Comparison of ENCODE assay signal across 1 cellular context in the genomic region with DNA sequence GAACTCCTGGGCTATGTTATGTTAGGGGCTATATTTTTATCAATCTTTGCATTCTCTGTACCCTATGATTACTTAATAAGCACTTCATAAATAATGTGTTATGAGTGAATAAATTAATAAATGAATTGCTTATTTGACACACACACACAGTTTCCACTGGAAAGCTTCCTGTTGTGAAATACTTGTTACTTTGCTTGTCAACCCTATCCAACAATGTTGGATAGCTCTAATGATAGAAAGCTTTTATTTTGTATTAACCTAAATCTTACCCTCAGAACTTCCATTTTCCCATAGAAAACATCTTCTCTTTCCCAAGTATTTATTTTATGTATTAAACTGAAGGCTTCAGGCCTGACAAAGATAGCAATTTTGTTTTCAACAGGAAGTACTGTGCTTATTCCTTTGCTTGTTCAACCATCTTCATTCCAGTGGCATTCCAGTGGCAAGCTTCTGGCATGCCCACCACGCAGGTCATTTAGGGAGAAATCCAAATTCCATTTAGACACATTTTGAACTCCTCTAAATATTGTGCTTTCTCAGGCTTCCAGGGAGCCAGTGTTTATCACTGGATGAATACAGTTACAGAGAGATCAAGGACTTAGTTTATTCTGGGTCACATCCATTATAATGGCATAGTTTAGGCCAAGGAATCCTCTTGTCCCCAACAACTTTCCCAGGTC.
TF ChIP-seq lines count a peak whose summit lies in the region.

No MANE protein-coding gene starts in this region.

TF ChIP-seq in SK-N-SH, 30 proteins besides CTCF, POLR2A, EP300 and RAD21 (continued from another document):
- TF ChIP-seq, protein P1, sequence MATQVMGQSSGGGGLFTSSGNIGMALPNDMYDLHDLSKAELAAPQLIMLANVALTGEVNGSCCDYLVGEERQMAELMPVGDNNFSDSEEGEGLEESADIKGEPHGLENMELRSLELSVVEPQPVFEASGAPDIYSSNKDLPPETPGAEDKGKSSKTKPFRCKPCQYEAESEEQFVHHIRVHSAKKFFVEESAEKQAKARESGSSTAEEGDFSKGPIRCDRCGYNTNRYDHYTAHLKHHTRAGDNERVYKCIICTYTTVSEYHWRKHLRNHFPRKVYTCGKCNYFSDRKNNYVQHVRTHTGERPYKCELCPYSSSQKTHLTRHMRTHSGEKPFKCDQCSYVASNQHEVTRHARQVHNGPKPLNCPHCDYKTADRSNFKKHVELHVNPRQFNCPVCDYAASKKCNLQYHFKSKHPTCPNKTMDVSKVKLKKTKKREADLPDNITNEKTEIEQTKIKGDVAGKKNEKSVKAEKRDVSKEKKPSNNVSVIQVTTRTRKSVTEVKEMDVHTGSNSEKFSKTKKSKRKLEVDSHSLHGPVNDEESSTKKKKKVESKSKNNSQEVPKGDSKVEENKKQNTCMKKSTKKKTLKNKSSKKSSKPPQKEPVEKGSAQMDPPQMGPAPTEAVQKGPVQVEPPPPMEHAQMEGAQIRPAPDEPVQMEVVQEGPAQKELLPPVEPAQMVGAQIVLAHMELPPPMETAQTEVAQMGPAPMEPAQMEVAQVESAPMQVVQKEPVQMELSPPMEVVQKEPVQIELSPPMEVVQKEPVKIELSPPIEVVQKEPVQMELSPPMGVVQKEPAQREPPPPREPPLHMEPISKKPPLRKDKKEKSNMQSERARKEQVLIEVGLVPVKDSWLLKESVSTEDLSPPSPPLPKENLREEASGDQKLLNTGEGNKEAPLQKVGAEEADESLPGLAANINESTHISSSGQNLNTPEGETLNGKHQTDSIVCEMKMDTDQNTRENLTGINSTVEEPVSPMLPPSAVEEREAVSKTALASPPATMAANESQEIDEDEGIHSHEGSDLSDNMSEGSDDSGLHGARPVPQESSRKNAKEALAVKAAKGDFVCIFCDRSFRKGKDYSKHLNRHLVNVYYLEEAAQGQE (IDR thresholded peaks at IDR 0.05; ENCODE audit: low read depth, low read length): no peak
- peak; percentile 6; the same call in 1 of the 2 replicates for TF ChIP-seq JUND (IDR thresholded peaks at IDR 0.05)
- TF ChIP-seq, protein P2, sequence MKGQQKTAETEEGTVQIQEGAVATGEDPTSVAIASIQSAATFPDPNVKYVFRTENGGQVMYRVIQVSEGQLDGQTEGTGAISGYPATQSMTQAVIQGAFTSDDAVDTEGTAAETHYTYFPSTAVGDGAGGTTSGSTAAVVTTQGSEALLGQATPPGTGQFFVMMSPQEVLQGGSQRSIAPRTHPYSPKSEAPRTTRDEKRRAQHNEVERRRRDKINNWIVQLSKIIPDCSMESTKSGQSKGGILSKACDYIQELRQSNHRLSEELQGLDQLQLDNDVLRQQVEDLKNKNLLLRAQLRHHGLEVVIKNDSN (IDR thresholded peaks at IDR 0.05; ENCODE audit: borderline replicate concordance, low read depth): no peak
- TF ChIP-seq POLR2AphosphoS5 (IDR thresholded peaks at IDR 0.05; ENCODE audit: low read depth, low read length): no peak
